ENCODE assay signal across 29 cellular contexts in genomic region chr14:54310852-54311230, GRCh38.
"Had no signal": no experiment of that assay in that cellular context is flagged by ENCODE, and none has a peak within 500 bp of the region (broad histone marks: within the 10 kb centered on the region; RNA-seq: fewer than 3 reads in every experiment).

No MANE protein-coding gene starts in this region.

- ATAC-seq: activated CD4-positive, CD25-positive, alpha-beta regulatory T cell treated with anti-CD3 and anti-CD28 coated beads, Interleukin-2, amount 50 U/mL, for 24 hours; activated T-cell treated with anti-CD3 and anti-CD28 coated beads, Interleukin-2, amount 50 U/mL, for 4 hours; activated T-helper 17 cell treated with anti-CD3 and anti-CD28 coated beads, Interleukin-2, amount 50 U/mL, for 72 hours; effector memory CD8-positive, alpha-beta T cell; gastroesophageal sphincter; T-helper 17 cell had no signal

- H3K9me3 ChIP-seq: esophagus muscularis mucosa, gastroesophageal sphincter had no signal

- DNase-seq: activated B cell treated with CpG ODN at 0.5 μM for 24 hours; activated CD4-positive, alpha-beta T cell treated with anti-CD3 and anti-CD28 coated beads for 48 hours; activated CD4-positive, alpha-beta T cell treated with anti-CD3 and anti-CD28 coated beads, Interleukin-2, amount 50 U/mL, for 1 hour; activated CD4-positive, alpha-beta T cell treated with anti-CD3 and anti-CD28 coated beads, Interleukin-2, amount 50 U/mL, for 48 hours; activated CD8-positive, alpha-beta memory T cell treated with anti-CD3 and anti-CD28 coated beads for 24 hours; activated CD8-positive, alpha-beta T cell treated with anti-CD3 and anti-CD28 coated beads for 36 hours; activated effector memory CD4-positive, alpha-beta T cell treated with Interleukin-2 at 50 U/mL for 16 hours; activated gamma-delta T cell treated with Interleukin-2 at 50 U/mL for 16 hours; activated naive CD4-positive, alpha-beta T cell treated with anti-CD3 and anti-CD28 coated beads, Interleukin-2, amount 50 U/mL, for 16 hours; activated naive CD4-positive, alpha-beta T cell treated with Interleukin-2 at 50 U/mL for 16 hours; activated T-cell treated with anti-CD3 and anti-CD28 coated beads, Interleukin-2, amount 50 U/mL, for 4 hours; amniotic stem cell; anterior cingulate cortex; brain microvascular endothelial cell; caudate nucleus; cortex of kidney; effector CD4-positive, alpha-beta T cell; effector memory CD8-positive, alpha-beta T cell; erythroblast; foreskin melanocyte; T-helper 17 cell; T1000; WERI-Rb-1 had no signal

- H3K4me1 ChIP-seq: esophagus muscularis mucosa, gastroesophageal sphincter had no signal

- H3K27ac ChIP-seq: brain microvascular endothelial cell, esophagus muscularis mucosa, gastroesophageal sphincter, WERI-Rb-1 had no signal

- FAIRE-seq: astrocyte, colon had no signal

- H3K36me3 ChIP-seq: brain microvascular endothelial cell, esophagus muscularis mucosa, gastroesophageal sphincter, WERI-Rb-1 had no signal

- H3K4me3 ChIP-seq: esophagus muscularis mucosa, gastroesophageal sphincter had no signal

- H3K27me3 ChIP-seq: esophagus muscularis mucosa had no signal
